1 cellular context compared by ENCODE assay signal in the genomic region with DNA sequence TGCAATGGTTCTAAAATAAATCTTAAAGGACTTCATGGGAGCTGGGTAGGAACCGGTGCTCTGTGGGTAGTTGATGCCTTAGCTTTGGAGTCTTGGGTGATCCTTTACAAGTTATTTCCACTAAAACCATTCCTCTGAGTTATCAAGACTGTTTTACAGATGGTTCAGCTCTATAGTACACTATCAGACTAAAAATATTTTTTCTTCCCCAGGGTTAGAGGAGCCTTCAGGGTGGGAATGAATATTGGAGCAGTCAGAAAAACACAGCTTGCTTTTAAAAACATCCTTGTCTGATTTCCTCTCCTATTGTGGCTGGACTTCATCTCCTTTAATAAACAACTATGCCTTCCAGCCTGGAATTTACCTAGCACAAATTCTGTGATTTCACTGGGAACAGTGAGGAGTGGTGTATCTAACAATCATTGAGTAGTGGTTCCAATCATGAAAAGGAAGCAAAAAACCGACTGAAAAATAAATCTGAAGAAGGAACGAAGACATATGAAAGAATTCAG.
TF ChIP-seq lines count a peak whose summit lies in the region.

No MANE protein-coding gene starts in this region.

TF ChIP-seq in GM23338, 12 proteins besides CTCF, POLR2A, EP300 and RAD21 (continued from another document):
- TF ChIP-seq, protein P1, sequence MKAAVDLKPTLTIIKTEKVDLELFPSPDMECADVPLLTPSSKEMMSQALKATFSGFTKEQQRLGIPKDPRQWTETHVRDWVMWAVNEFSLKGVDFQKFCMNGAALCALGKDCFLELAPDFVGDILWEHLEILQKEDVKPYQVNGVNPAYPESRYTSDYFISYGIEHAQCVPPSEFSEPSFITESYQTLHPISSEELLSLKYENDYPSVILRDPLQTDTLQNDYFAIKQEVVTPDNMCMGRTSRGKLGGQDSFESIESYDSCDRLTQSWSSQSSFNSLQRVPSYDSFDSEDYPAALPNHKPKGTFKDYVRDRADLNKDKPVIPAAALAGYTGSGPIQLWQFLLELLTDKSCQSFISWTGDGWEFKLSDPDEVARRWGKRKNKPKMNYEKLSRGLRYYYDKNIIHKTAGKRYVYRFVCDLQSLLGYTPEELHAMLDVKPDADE (IDR thresholded peaks at IDR 0.05) = no peak
- TF ChIP-seq, protein P2, sequence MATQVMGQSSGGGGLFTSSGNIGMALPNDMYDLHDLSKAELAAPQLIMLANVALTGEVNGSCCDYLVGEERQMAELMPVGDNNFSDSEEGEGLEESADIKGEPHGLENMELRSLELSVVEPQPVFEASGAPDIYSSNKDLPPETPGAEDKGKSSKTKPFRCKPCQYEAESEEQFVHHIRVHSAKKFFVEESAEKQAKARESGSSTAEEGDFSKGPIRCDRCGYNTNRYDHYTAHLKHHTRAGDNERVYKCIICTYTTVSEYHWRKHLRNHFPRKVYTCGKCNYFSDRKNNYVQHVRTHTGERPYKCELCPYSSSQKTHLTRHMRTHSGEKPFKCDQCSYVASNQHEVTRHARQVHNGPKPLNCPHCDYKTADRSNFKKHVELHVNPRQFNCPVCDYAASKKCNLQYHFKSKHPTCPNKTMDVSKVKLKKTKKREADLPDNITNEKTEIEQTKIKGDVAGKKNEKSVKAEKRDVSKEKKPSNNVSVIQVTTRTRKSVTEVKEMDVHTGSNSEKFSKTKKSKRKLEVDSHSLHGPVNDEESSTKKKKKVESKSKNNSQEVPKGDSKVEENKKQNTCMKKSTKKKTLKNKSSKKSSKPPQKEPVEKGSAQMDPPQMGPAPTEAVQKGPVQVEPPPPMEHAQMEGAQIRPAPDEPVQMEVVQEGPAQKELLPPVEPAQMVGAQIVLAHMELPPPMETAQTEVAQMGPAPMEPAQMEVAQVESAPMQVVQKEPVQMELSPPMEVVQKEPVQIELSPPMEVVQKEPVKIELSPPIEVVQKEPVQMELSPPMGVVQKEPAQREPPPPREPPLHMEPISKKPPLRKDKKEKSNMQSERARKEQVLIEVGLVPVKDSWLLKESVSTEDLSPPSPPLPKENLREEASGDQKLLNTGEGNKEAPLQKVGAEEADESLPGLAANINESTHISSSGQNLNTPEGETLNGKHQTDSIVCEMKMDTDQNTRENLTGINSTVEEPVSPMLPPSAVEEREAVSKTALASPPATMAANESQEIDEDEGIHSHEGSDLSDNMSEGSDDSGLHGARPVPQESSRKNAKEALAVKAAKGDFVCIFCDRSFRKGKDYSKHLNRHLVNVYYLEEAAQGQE (IDR thresholded peaks at IDR 0.05; ENCODE audit: unreplicated experiment) = no peak
